12 cellular contexts compared by ENCODE assay signal in the genomic region with DNA sequence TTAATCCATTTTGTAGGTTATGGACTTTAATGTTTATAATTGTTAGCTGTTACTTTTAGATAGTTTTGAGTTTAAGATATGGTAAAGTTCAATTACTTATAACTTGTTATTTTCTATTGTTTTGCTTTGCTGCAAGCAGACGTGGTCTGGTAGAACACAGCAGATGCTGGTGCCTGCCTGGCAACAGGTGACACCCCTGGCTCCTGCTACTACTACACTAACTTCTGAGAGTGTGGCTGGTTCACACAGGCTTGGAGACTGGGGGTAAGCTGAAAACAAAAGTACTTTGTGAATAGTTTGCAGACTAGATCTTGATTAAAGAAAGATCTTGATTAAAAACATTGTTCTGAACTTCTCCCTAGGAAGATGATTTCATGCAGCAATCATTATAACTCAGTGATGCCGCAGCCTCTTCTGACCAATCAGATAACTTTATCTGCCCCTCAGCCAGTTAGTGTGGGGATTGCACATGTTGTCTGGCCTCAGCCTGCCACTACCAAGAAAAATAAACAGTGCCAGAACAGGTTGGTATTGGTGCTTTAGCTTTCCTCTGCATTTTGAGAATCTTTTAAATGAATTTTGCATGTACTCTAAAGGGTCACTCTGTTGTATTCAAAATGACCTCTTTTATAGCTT. TPM values are rescaled to one million over a fixed set of nuclear protein-coding genes. Genes with fewer than 3 reads are reported as not detected.
A peak's percentile ranks its signal among the peaks of the same experiment; 100 is the strongest.
DNase-seq lines count a peak whose midpoint lies in the region; ATAC-seq lines count a peak whose summit lies in the region.
"Had no signal": no experiment of that assay in that cellular context is flagged by ENCODE, and none has a peak within 500 bp of the region (broad histone marks: within the 10 kb centered on the region; RNA-seq: fewer than 3 reads in every experiment).

No MANE protein-coding gene starts in this region.

- no peaks in the 10 kb centered on the region for H3K9me3 ChIP-seq in MG63
- H3K9me3 ChIP-seq: prostate gland, tibial artery had no signal

- ATAC-seq in GM18867 (IDR thresholded peaks at IDR 0.05; ENCODE audit: unreplicated experiment): peak; percentile 68
- ATAC-seq in GM21717 (IDR thresholded peaks at IDR 0.05; ENCODE audit: unreplicated experiment): peak; percentile 76
- peak; percentile 82 for ATAC-seq in HG03342 (IDR thresholded peaks at IDR 0.05; ENCODE audit: unreplicated experiment)
- peak; percentile 99 to 100 for ATAC-seq in naive B cell (ENCODE audit: low read depth in 2 of 2)

- peak overlapping the region; percentile 89 to 97 (median 94) for H3K27ac Mint-ChIP-seq in naive B cell
- H3K27ac Mint-ChIP-seq: dendritic cell treated with granulocyte-macrophage colony-stimulating factor and Interleukin-4, amounts not matched to agents 40 ng/mL and 50 ng/mL, for 4 days had no signal

- H3K36me3 ChIP-seq in MG63: peaks cover 67% of the 10 kb centered on the region
- H3K36me3 ChIP-seq: prostate gland had no signal

- peak overlapping the region in 6 of 8 donors; percentile 6 to 76 (median 34) for H3K4me3 Mint-ChIP-seq in naive B cell
- H3K4me3 Mint-ChIP-seq: dendritic cell treated with granulocyte-macrophage colony-stimulating factor and Interleukin-4, amounts not matched to agents 40 ng/mL and 50 ng/mL, for 4 days had no signal

- peaks cover 13 to 16% of the 10 kb centered on the region in 2 donors for H3K36me3 Mint-ChIP-seq in naive B cell

- H3K27me3 Mint-ChIP-seq in naive B cell: no peaks in the 10 kb centered on the region
- H3K27me3 Mint-ChIP-seq: dendritic cell treated with granulocyte-macrophage colony-stimulating factor and Interleukin-4, amounts not matched to agents 40 ng/mL and 50 ng/mL, for 4 days had no signal

- peak; percentile 60 for DNase-seq in naive B cell
- DNase-seq in MG63: no peak
- no peak for DNase-seq in NCI-H2081 (lab: John Stamatoyannopoulos, UW)
- DNase-seq in kidney tubule cell (ENCODE audit: low spot score): no peak
- DNase-seq: glutamatergic neuron, NCI-H1417, tibial artery had no signal

- H3K27me3 ChIP-seq in MG63: no peaks in the 10 kb centered on the region
- H3K27me3 ChIP-seq: tibial artery had no signal

- H3K4me1 Mint-ChIP-seq in naive B cell: peaks cover 8 to 21% (median 8%) of the 10 kb centered on the region in 3 donors

- H3K4me3 ChIP-seq in MG63: no peak overlapping the region
- H3K4me3 ChIP-seq: prostate gland, tibial artery had no signal

- no peaks in the 10 kb centered on the region for H3K9me3 Mint-ChIP-seq in naive B cell
- H3K9me3 Mint-ChIP-seq: dendritic cell treated with granulocyte-macrophage colony-stimulating factor and Interleukin-4, amounts not matched to agents 40 ng/mL and 50 ng/mL, for 4 days had no signal

RNA-seq across cellular contexts. Expression of a gene that starts 28.3 kb away (rescaled TPM):
- polyA plus RNA-seq in naive B cell (ENCODE audit: low read depth in 6 of 6): not detected
- total RNA-seq in MG63 (2014; rRNA removed; shearing (Covaris generic); ENCODE audit: low replicate concordance): 0.16 and 0.42 TPM in 2 replicates
